13 cellular contexts compared by ENCODE assay signal in the genomic region with DNA sequence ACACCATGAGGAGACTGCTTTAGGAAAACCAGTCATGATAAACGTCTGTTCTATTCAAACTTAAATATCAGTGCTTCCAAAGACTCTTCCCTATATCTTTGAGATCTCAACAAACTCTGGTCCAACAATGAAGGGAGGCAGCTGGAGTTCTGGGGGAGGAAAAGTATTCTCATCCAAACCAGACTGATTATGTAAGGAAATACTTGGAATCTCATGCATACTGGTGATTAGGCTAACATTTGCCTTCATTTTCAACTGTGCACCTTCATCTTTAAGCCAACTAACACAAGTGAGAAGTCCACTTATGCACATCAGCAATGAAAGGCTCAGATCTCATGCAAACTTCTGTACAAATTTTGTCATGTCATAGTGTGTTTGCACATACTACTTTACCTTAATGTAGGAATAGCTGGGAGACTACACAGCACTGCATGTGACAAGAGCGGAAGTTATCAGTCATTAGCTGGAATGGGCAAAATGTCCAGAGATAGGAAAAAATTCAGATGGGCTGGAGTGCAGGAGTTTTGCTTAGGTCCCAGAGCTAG.
A peak's percentile ranks its signal among the peaks of the same experiment; 100 is the strongest.
DNase-seq lines count a peak whose midpoint lies in the region; ATAC-seq, FAIRE-seq and TF ChIP-seq lines count a peak whose summit lies in the region.
"Had no signal": no experiment of that assay in that cellular context is flagged by ENCODE, and none has a peak within 500 bp of the region (broad histone marks: within the 10 kb centered on the region; RNA-seq: fewer than 3 reads in every experiment).

No MANE protein-coding gene starts in this region.

- no peak for DNase-seq in CD4-positive, alpha-beta T cell
- no peak for DNase-seq in HL-60 (ENCODE audit: low read depth in 1 of 2, low spot score in 1 of 2)
- peak; percentile 73 for DNase-seq in astrocyte (ENCODE audit: low read depth)
- DNase-seq in naive thymus-derived CD4-positive, alpha-beta T cell: no peak
- DNase-seq in GF-D8 (lab: John Stamatoyannopoulos, UW): no peak
- DNase-seq: DMS 273 treated with DMSO at 0.1 percent for 48 hours, endodermal cell, RPMI8226, small intestine had no signal

- no peak for TF ChIP-seq CTCF in CD4-positive, alpha-beta T cell (IDR thresholded peaks at IDR 0.05)
- TF ChIP-seq CTCF in HL-60 (IDR thresholded peaks at IDR 0.05; ENCODE audit: insufficient read depth, low read length) (no peak), astrocyte (IDR thresholded peaks at IDR 0.05; ENCODE audit: insufficient read depth, low read depth, low read length) (no peak)

- H3K79me2 ChIP-seq in astrocyte (ENCODE audit: insufficient read depth, low read length): no peaks in the 10 kb centered on the region

- H4K20me1 ChIP-seq in astrocyte (ENCODE audit: insufficient read depth, low read length): no peaks in the 10 kb centered on the region

- intact Hi-C loops in CD4-positive, alpha-beta T cell (cut with DNase I, micrococcal nuclease): no loop called here
- intact Hi-C loops in naive thymus-derived CD4-positive, alpha-beta T cell (cut with micrococcal nuclease): loop anchor here in 1 of 2 donors (10.0 kb wide), 1 partner anchor 1466 kb away; a partner anchor contains a TSS

- peak overlapping the region; percentile 95 for H3K27ac Mint-ChIP-seq in CD4-positive, alpha-beta T cell
- no peak overlapping the region for H3K27ac Mint-ChIP-seq in astrocyte (ENCODE audit: unreplicated experiment)
- peak overlapping the region; percentile 90 to 99 (median 97) for H3K27ac Mint-ChIP-seq in naive thymus-derived CD4-positive, alpha-beta T cell
- H3K27ac Mint-ChIP-seq: endodermal cell had no signal

- POLR2A ChIA-PET in CD4-positive, alpha-beta T cell (lab: Charles Lee): interaction anchor here (0.9 to 5.7 kb wide), 22 partner anchors 9 to 87 kb away, joined by 3 to 98 read pairs (median 6); a partner anchor contains a TSS
- POLR2A ChIA-PET in naive thymus-derived CD4-positive, alpha-beta T cell (lab: Charles Lee): interaction anchor here (0.6 to 13.6 kb wide), 15 partner anchors 10 to 706 kb away, joined by 3 to 215 read pairs (median 8); a partner anchor contains a TSS

- H3K27me3 Mint-ChIP-seq in CD4-positive, alpha-beta T cell: no peaks in the 10 kb centered on the region
- H3K27me3 Mint-ChIP-seq in astrocyte (ENCODE audit: low read depth, unreplicated experiment): no peaks in the 10 kb centered on the region
- no peaks in the 10 kb centered on the region for H3K27me3 Mint-ChIP-seq in naive thymus-derived CD4-positive, alpha-beta T cell

- H3K27ac ChIP-seq in CD4-positive, alpha-beta T cell (ENCODE audit: low read depth, low read length): no peak overlapping the region
- H3K27ac ChIP-seq in HL-60 (replicated peaks) (peak overlapping the region; percentile 95), astrocyte (ENCODE audit: low read depth, low read length) (peak overlapping the region; percentile 74)
- H3K27ac ChIP-seq in naive thymus-derived CD4-positive, alpha-beta T cell (ENCODE audit: low read depth, low read length): peak overlapping the region; percentile 71
- H3K27ac ChIP-seq: VCaP had no signal

- no peak overlapping the region for H2AFZ ChIP-seq in astrocyte (ENCODE audit: low read depth, low read length)

- H3K4me2 ChIP-seq in astrocyte (ENCODE audit: low read length): peak overlapping the region; percentile 13

- no peaks in the 10 kb centered on the region for H3K36me3 Mint-ChIP-seq in CD4-positive, alpha-beta T cell (ENCODE audit: low read depth)
- H3K36me3 Mint-ChIP-seq in astrocyte (ENCODE audit: low read depth, unreplicated experiment): peaks cover 9% of the 10 kb centered on the region
- peaks cover 0 to 20% (median 0%) of the 10 kb centered on the region in 5 donors for H3K36me3 Mint-ChIP-seq in naive thymus-derived CD4-positive, alpha-beta T cell

- ATAC-seq in CD4-positive, alpha-beta T cell (ENCODE audit: poor library complexity): no peak
- ATAC-seq in naive thymus-derived CD4-positive, alpha-beta T cell: no peak
- ATAC-seq in SK-N-SH treated with all-trans-retinoic acid at 6 μM for 48 hours: no peak
- ATAC-seq in GM18520 (IDR thresholded peaks at IDR 0.05; ENCODE audit: unreplicated experiment): no peak
- ATAC-seq in HG03025 (IDR thresholded peaks at IDR 0.05; ENCODE audit: low FRiP score, unreplicated experiment): no peak

- CTCF ChIA-PET in CD4-positive, alpha-beta T cell (lab: Charles Lee): interaction anchor here (0.8 to 3.5 kb wide), 6 partner anchors 18 to 161 kb away, joined by 3 to 11 read pairs (median 6); no protein-coding TSS in a partner anchor
- CTCF ChIA-PET in naive thymus-derived CD4-positive, alpha-beta T cell (lab: Charles Lee): interaction anchor here (0.7 to 3.4 kb wide), 13 partner anchors 9 to 162 kb away, joined by 3 to 25 read pairs (median 4); no protein-coding TSS in a partner anchor

- H3K4me3 ChIP-seq in HL-60 (replicated peaks; ENCODE audit: insufficient read depth, low read length): no peak overlapping the region
- no peak overlapping the region for H3K4me3 ChIP-seq in astrocyte (ENCODE audit: insufficient read depth, low read depth, low read length)
- peak overlapping the region; percentile 36 for H3K4me3 ChIP-seq in naive thymus-derived CD4-positive, alpha-beta T cell (ENCODE audit: low read length)

- no peaks in the 10 kb centered on the region for H3K27me3 ChIP-seq in CD4-positive, alpha-beta T cell (ENCODE audit: control insufficient read depth, insufficient read depth, low read length)
- H3K27me3 ChIP-seq in HL-60 (ENCODE audit: insufficient read depth, poor library complexity, severe bottlenecking) (no peaks in the 10 kb centered on the region), astrocyte (ENCODE audit: insufficient read depth, low read length) (no peaks in the 10 kb centered on the region)
- no peaks in the 10 kb centered on the region for H3K27me3 ChIP-seq in naive thymus-derived CD4-positive, alpha-beta T cell (ENCODE audit: control insufficient read depth in 2 of 2, insufficient read depth in 2 of 2, low read length in 2 of 2)

- no peaks in the 10 kb centered on the region for H3K9me3 ChIP-seq in CD4-positive, alpha-beta T cell (ENCODE audit: control insufficient read depth, low read length)
- H3K9me3 ChIP-seq in astrocyte (ENCODE audit: insufficient read depth, low read depth, low read length): no peaks in the 10 kb centered on the region
- no peaks in the 10 kb centered on the region for H3K9me3 ChIP-seq in naive thymus-derived CD4-positive, alpha-beta T cell (ENCODE audit: control insufficient read depth in 2 of 3, low read length in 3 of 3)

- FAIRE-seq in astrocyte (lab: Jason Lieb, UNC): no peak
- FAIRE-seq: small intestine had no signal

- no peaks in the 10 kb centered on the region for H3K36me3 ChIP-seq in astrocyte (ENCODE audit: insufficient read depth, low read length)
- H3K36me3 ChIP-seq in naive thymus-derived CD4-positive, alpha-beta T cell (ENCODE audit: control insufficient read depth in 2 of 3, insufficient read depth in 3 of 3, low read length in 3 of 3): no peaks in the 10 kb centered on the region

- no peak overlapping the region for H3K9ac ChIP-seq in astrocyte (ENCODE audit: low read length)

- H3K4me3 Mint-ChIP-seq in CD4-positive, alpha-beta T cell: peak overlapping the region; percentile 59
- no peak overlapping the region for H3K4me3 Mint-ChIP-seq in astrocyte (ENCODE audit: unreplicated experiment)
- peak overlapping the region; percentile 55 to 87 (median 76) for H3K4me3 Mint-ChIP-seq in naive thymus-derived CD4-positive, alpha-beta T cell
- H3K4me3 Mint-ChIP-seq: endodermal cell had no signal

- H3K4me1 Mint-ChIP-seq in CD4-positive, alpha-beta T cell (ENCODE audit: low read depth): peaks cover 83% of the 10 kb centered on the region
- H3K4me1 Mint-ChIP-seq in astrocyte (ENCODE audit: low read depth, unreplicated experiment): peaks cover 18% of the 10 kb centered on the region
- H3K4me1 Mint-ChIP-seq in naive thymus-derived CD4-positive, alpha-beta T cell: peaks cover 51 to 90% (median 81%) of the 10 kb centered on the region in 7 donors
- H3K4me1 Mint-ChIP-seq: endodermal cell had no signal

- peaks cover 30% of the 10 kb centered on the region for H3K4me1 ChIP-seq in astrocyte (ENCODE audit: insufficient read depth, low read length)
- H3K4me1 ChIP-seq in naive thymus-derived CD4-positive, alpha-beta T cell (ENCODE audit: control insufficient read depth in 2 of 2, insufficient read depth in 2 of 2, low read length in 2 of 2): peaks cover 66 to 69% of the 10 kb centered on the region in 2 donors

- H3K9me3 Mint-ChIP-seq in CD4-positive, alpha-beta T cell: no peaks in the 10 kb centered on the region
- no peaks in the 10 kb centered on the region for H3K9me3 Mint-ChIP-seq in astrocyte (ENCODE audit: unreplicated experiment)
- H3K9me3 Mint-ChIP-seq in naive thymus-derived CD4-positive, alpha-beta T cell: peaks cover 0 to 7% (median 0%) of the 10 kb centered on the region in 11 donors
- H3K9me3 Mint-ChIP-seq: endodermal cell had no signal

TF ChIP-seq in SK-N-SH treated with all-trans-retinoic acid at 6 μM for 48 hours, 23 proteins besides CTCF, POLR2A, EP300 and RAD21 (continues in another document):
- TF ChIP-seq, protein P1, sequence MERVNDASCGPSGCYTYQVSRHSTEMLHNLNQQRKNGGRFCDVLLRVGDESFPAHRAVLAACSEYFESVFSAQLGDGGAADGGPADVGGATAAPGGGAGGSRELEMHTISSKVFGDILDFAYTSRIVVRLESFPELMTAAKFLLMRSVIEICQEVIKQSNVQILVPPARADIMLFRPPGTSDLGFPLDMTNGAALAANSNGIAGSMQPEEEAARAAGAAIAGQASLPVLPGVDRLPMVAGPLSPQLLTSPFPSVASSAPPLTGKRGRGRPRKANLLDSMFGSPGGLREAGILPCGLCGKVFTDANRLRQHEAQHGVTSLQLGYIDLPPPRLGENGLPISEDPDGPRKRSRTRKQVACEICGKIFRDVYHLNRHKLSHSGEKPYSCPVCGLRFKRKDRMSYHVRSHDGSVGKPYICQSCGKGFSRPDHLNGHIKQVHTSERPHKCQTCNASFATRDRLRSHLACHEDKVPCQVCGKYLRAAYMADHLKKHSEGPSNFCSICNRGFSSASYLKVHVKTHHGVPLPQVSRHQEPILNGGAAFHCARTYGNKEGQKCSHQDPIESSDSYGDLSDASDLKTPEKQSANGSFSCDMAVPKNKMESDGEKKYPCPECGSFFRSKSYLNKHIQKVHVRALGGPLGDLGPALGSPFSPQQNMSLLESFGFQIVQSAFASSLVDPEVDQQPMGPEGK (CRISPR knock-in tag; IDR thresholded peaks at IDR 0.05; ENCODE audit: borderline replicate concordance): no peak
- TF ChIP-seq ZNF8 (CRISPR knock-in tag; IDR thresholded peaks at IDR 0.05) (no peak), ZC3H10 (CRISPR knock-in tag; IDR thresholded peaks at IDR 0.05) (no peak), ZNF70 (CRISPR knock-in tag; IDR thresholded peaks at IDR 0.05) (no peak), CSDC2 (CRISPR knock-in tag; IDR thresholded peaks at IDR 0.05) (no peak), BACH2 (CRISPR knock-in tag; IDR thresholded peaks at IDR 0.05; ENCODE audit: borderline replicate concordance) (no peak)
